Comparison of ENCODE assay signal across 20 cellular contexts in the genomic region with DNA sequence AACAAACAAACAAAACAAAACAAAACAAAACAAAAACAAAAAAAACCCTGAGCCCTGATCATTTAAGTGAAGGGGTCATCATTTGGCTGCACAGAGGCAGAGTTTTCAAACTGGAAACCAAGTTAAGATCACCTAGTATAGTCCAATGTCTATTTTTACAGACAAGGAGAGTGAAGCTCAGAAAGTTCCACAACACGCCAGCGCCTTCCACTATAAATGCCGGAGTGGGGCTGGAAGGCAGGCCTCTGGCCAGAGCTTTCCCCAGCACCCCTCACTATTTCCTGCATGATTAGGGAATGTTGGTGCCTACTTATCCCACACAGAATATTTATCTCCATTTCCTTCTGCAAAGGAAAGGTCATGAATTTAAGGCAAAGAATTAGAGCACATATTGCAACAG.
"Had no signal": no experiment of that assay in that cellular context is flagged by ENCODE, and none has a peak within 500 bp of the region (broad histone marks: within the 10 kb centered on the region; RNA-seq: fewer than 3 reads in every experiment).

No MANE protein-coding gene starts in this region.

- H3K36me3 ChIP-seq: esophagus muscularis mucosa, gastroesophageal sphincter, left lung, lower lobe of right lung had no signal

- H3K27me3 ChIP-seq: dorsolateral prefrontal cortex, esophagus muscularis mucosa, foreskin keratinocyte, gastroesophageal sphincter, hepatocyte, left lung had no signal

- H3K4me1 ChIP-seq: gastroesophageal sphincter, left lung, lower lobe of right lung had no signal

- H3K27ac ChIP-seq: coronary artery, dorsolateral prefrontal cortex, esophagus muscularis mucosa, foreskin keratinocyte, gastroesophageal sphincter, hepatocyte, left lung, lower lobe of right lung had no signal

- DNase-seq: dermis blood vessel endothelial cell; dorsolateral prefrontal cortex; effector CD4-positive, alpha-beta T cell; effector memory CD4-positive, alpha-beta T cell; foreskin keratinocyte; hypothalamus; immature natural killer cell; islet precursor cell; kidney; kidney glomerular epithelial cell; left lung; lower lobe of right lung; mesenchymal stem cell; mucosa of descending colon; naive B cell; naive thymus-derived CD8-positive, alpha-beta T cell had no signal

- ATAC-seq: foreskin keratinocyte; gastroesophageal sphincter; left lung; lower lobe of right lung; mucosa of descending colon; naive thymus-derived CD8-positive, alpha-beta T cell had no signal

- H3K4me3 ChIP-seq: coronary artery, dorsolateral prefrontal cortex, esophagus muscularis mucosa, gastroesophageal sphincter, hepatocyte, left lung, lower lobe of right lung, mucosa of descending colon had no signal

- H3K9me3 ChIP-seq: esophagus muscularis mucosa, gastroesophageal sphincter, left lung, lower lobe of right lung, mucosa of descending colon had no signal
